In the genomic region with DNA sequence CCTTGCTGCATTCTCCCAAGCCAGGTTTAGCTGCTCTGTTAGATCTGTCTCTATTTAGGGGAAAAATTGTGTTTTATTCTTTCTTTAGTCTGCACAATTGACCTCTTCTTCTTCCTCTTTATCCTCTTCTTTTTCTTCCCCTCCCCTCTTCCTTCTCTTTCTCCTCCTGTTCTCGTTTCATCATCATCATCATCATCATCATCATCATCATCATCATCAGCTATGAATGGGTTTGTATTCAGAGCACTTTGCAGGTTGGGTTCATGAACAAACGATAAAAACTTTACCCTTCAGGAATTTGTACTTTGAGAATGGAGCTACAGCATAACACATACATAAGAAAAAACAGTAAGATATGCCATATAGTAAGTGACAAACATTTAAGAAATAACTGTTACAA, we compare ENCODE assay signal across 39 cellular contexts. TPM values are rescaled to one million over a fixed set of nuclear protein-coding genes. Genes with fewer than 3 reads are reported as not detected.
"Had no signal": no experiment of that assay in that cellular context is flagged by ENCODE, and none has a peak within 500 bp of the region (broad histone marks: within the 10 kb centered on the region; RNA-seq: fewer than 3 reads in every experiment).

No MANE protein-coding gene starts in this region.

- H3K9me3 Mint-ChIP-seq: activated naive CD4-positive, alpha-beta T cell treated with anti-CD3 and anti-CD28 coated beads for 36 hours; activated naive CD4-positive, alpha-beta T cell treated with anti-CD3 and anti-CD28 coated beads, Interleukin-2, amount 50 U/mL, for 24 hours; activated naive CD8-positive, alpha-beta T cell treated with anti-CD3 and anti-CD28 coated beads for 36 hours; activated naive CD8-positive, alpha-beta T cell treated with anti-CD3 and anti-CD28 coated beads, Interleukin-2, amount 50 U/mL, for 24 hours; activated T-cell treated with anti-CD3 and anti-CD28 coated beads, Interleukin-2, amount 50 U/mL, for 4 hours; activated T-helper 1 cell treated with anti-CD3 and anti-CD28 coated beads, Interleukin-12 subunit alpha, Interleukin-12 subunit beta, Interleukin-2, Interleukin-4 antibody, amounts not matched to agents 30 ng/mL and 10 ng/mL and 1 ng/mL, durations not matched to agents 14 hours and 24 hours and 36 hours; activated T-helper 2 cell treated with anti-CD3 and anti-CD28 coated beads, Interferon-gamma antibody, Interleukin-2, Interleukin-4, amounts not matched to agents 10 μg/mL and 5 μg/mL and 100 μg/mL, durations not matched to agents 14 hours and 24 hours and 36 hours had no signal

- DNase-seq: activated effector memory CD4-positive, alpha-beta T cell treated with anti-CD3 and anti-CD28 coated beads, Interleukin-2, amount 50 U/mL, for 16 hours; activated effector memory CD4-positive, alpha-beta T cell treated with Interleukin-2 at 50 U/mL for 16 hours; activated gamma-delta T cell; activated gamma-delta T cell treated with Interleukin-2 at 50 U/mL for 16 hours; activated naive CD4-positive, alpha-beta T cell; activated naive CD4-positive, alpha-beta T cell treated with anti-CD3 and anti-CD28 coated beads for 36 hours; activated naive CD4-positive, alpha-beta T cell treated with anti-CD3 and anti-CD28 coated beads, Interleukin-2, amount 10 ng/mL, durations not matched to agents 7 days and 5 days; activated naive CD4-positive, alpha-beta T cell treated with anti-CD3 and anti-CD28 coated beads, Interleukin-2, amount 50 U/mL, for 16 hours; activated naive CD4-positive, alpha-beta T cell treated with Interleukin-2 at 50 U/mL for 16 hours; activated naive CD8-positive, alpha-beta T cell treated with anti-CD3 and anti-CD28 coated beads for 36 hours; activated naive CD8-positive, alpha-beta T cell treated with anti-CD3 and anti-CD28 coated beads, Interleukin-2, amount 10 ng/mL, durations not matched to agents 7 days and 5 days; activated naive CD8-positive, alpha-beta T cell treated with anti-CD3 and anti-CD28 coated beads, Interleukin-2, amount 50 U/mL, for 24 hours; activated T-cell treated with anti-CD3 and anti-CD28 coated beads, Interleukin-2, amount 50 U/mL, for 1 hour; activated T-cell treated with anti-CD3 and anti-CD28 coated beads, Interleukin-2, amount 50 U/mL, for 24 hours; activated T-cell treated with anti-CD3 and anti-CD28 coated beads, Interleukin-2, amount 50 U/mL, for 4 hours; activated T-cell treated with anti-CD3 and anti-CD28 coated beads, Interleukin-2, amount 50 U/mL, for 48 hours; activated T-cell treated with anti-CD3 and anti-CD28 coated beads, Interleukin-2, amount 50 U/mL, for 72 hours; adrenal gland; amniotic stem cell; amygdala; anterior cingulate cortex; aorta; body of pancreas; brain microvascular endothelial cell; caudate nucleus; central memory CD4-positive, alpha-beta T cell; cerebellar nuclear complex had no signal

- H3K36me3 Mint-ChIP-seq: activated naive CD4-positive, alpha-beta T cell treated with anti-CD3 and anti-CD28 coated beads, Interleukin-2, amount 10 ng/mL, durations not matched to agents 7 days and 5 days; activated naive CD4-positive, alpha-beta T cell treated with anti-CD3 and anti-CD28 coated beads, Interleukin-2, amount 50 U/mL, for 24 hours; activated naive CD4-positive, alpha-beta T cell treated with anti-CD3 and anti-CD28 coated beads, Interleukin-2, amount 50 U/mL, for 72 hours; activated naive CD8-positive, alpha-beta T cell; activated naive CD8-positive, alpha-beta T cell treated with anti-CD3 and anti-CD28 coated beads for 36 hours; activated naive CD8-positive, alpha-beta T cell treated with anti-CD3 and anti-CD28 coated beads, Interleukin-2, amount 10 ng/mL, durations not matched to agents 7 days and 5 days had no signal

- H3K4me3 ChIP-seq: adrenal gland, ascending aorta, body of pancreas, breast epithelium, cardiac muscle cell had no signal

- H3K27me3 Mint-ChIP-seq: activated naive CD4-positive, alpha-beta T cell treated with anti-CD3 and anti-CD28 coated beads, Interleukin-2, amount 10 ng/mL, durations not matched to agents 7 days and 5 days; activated naive CD4-positive, alpha-beta T cell treated with anti-CD3 and anti-CD28 coated beads, Interleukin-2, amount 50 U/mL, for 24 hours; activated naive CD8-positive, alpha-beta T cell; activated naive CD8-positive, alpha-beta T cell treated with anti-CD3 and anti-CD28 coated beads for 36 hours; activated naive CD8-positive, alpha-beta T cell treated with anti-CD3 and anti-CD28 coated beads, Interleukin-2, amount 10 ng/mL, durations not matched to agents 7 days and 5 days; activated naive CD8-positive, alpha-beta T cell treated with anti-CD3 and anti-CD28 coated beads, Interleukin-2, amount 50 U/mL, for 24 hours; activated T-cell treated with anti-CD3 and anti-CD28 coated beads, Interleukin-2, amount 50 U/mL, for 24 hours; central memory CD8-positive, alpha-beta T cell had no signal

- H3K27ac Mint-ChIP-seq: activated naive CD4-positive, alpha-beta T cell treated with anti-CD3 and anti-CD28 coated beads for 36 hours; activated naive CD4-positive, alpha-beta T cell treated with anti-CD3 and anti-CD28 coated beads, Interleukin-2, amount 10 ng/mL, durations not matched to agents 7 days and 5 days; activated naive CD4-positive, alpha-beta T cell treated with anti-CD3 and anti-CD28 coated beads, Interleukin-2, amount 50 U/mL, for 24 hours; activated naive CD4-positive, alpha-beta T cell treated with anti-CD3 and anti-CD28 coated beads, Interleukin-2, amount 50 U/mL, for 72 hours; activated naive CD8-positive, alpha-beta T cell; activated naive CD8-positive, alpha-beta T cell treated with anti-CD3 and anti-CD28 coated beads for 36 hours; activated naive CD8-positive, alpha-beta T cell treated with anti-CD3 and anti-CD28 coated beads, Interleukin-2, amount 10 ng/mL, durations not matched to agents 7 days and 5 days; activated naive CD8-positive, alpha-beta T cell treated with anti-CD3 and anti-CD28 coated beads, Interleukin-2, amount 50 U/mL, for 24 hours; activated T-cell treated with anti-CD3 and anti-CD28 coated beads, Interleukin-2, amount 50 U/mL, for 24 hours; activated T-cell treated with anti-CD3 and anti-CD28 coated beads, Interleukin-2, amount 50 U/mL, for 72 hours; activated T-helper 1 cell treated with anti-CD3 and anti-CD28 coated beads, Interleukin-12 subunit alpha, Interleukin-12 subunit beta, Interleukin-2, Interleukin-4 antibody, amounts not matched to agents 30 ng/mL and 10 ng/mL and 1 ng/mL, durations not matched to agents 14 hours and 24 hours and 36 hours; activated T-helper 2 cell treated with anti-CD3 and anti-CD28 coated beads, Interferon-gamma antibody, Interleukin-2, Interleukin-4, amounts not matched to agents 10 μg/mL and 5 μg/mL and 100 μg/mL, durations not matched to agents 14 hours and 24 hours and 36 hours had no signal

- H3K4me1 ChIP-seq: adrenal gland, ascending aorta, body of pancreas, breast epithelium had no signal

- H3K36me3 ChIP-seq: adrenal gland, ascending aorta, brain microvascular endothelial cell, breast epithelium, cardiac muscle cell had no signal

- FAIRE-seq: astrocyte, bronchial epithelial cell had no signal

- H3K27ac ChIP-seq: adrenal gland, ascending aorta, body of pancreas, brain microvascular endothelial cell, breast epithelium, cardiac muscle cell had no signal

- H3K4me3 Mint-ChIP-seq: activated naive CD4-positive, alpha-beta T cell treated with anti-CD3 and anti-CD28 coated beads for 36 hours; activated naive CD4-positive, alpha-beta T cell treated with anti-CD3 and anti-CD28 coated beads, Interleukin-2, amount 10 ng/mL, durations not matched to agents 7 days and 5 days; activated naive CD4-positive, alpha-beta T cell treated with anti-CD3 and anti-CD28 coated beads, Interleukin-2, amount 50 U/mL, for 24 hours; activated naive CD8-positive, alpha-beta T cell; activated naive CD8-positive, alpha-beta T cell treated with anti-CD3 and anti-CD28 coated beads for 36 hours; activated naive CD8-positive, alpha-beta T cell treated with anti-CD3 and anti-CD28 coated beads, Interleukin-2, amount 10 ng/mL, durations not matched to agents 7 days and 5 days; activated naive CD8-positive, alpha-beta T cell treated with anti-CD3 and anti-CD28 coated beads, Interleukin-2, amount 50 U/mL, for 24 hours; activated T-cell treated with anti-CD3 and anti-CD28 coated beads, Interleukin-2, amount 50 U/mL, for 24 hours; activated T-cell treated with anti-CD3 and anti-CD28 coated beads, Interleukin-2, amount 50 U/mL, for 4 hours; activated T-cell treated with anti-CD3 and anti-CD28 coated beads, Interleukin-2, amount 50 U/mL, for 72 hours; activated T-helper 1 cell treated with anti-CD3 and anti-CD28 coated beads, Interleukin-12 subunit alpha, Interleukin-12 subunit beta, Interleukin-2, Interleukin-4 antibody, amounts not matched to agents 30 ng/mL and 10 ng/mL and 1 ng/mL, durations not matched to agents 14 hours and 24 hours and 36 hours; central memory CD8-positive, alpha-beta T cell had no signal

- H3K9me3 ChIP-seq: adrenal gland, ascending aorta, body of pancreas, breast epithelium had no signal

- ATAC-seq: activated naive CD4-positive, alpha-beta T cell treated with anti-CD3 and anti-CD28 coated beads, Interleukin-2, amount 50 U/mL, for 72 hours; activated naive CD8-positive, alpha-beta T cell treated with anti-CD3 and anti-CD28 coated beads, Interleukin-2, amount 50 U/mL, for 24 hours; activated T-cell treated with anti-CD3 and anti-CD28 coated beads, Interleukin-2, amount 50 U/mL, for 4 hours; activated T-cell treated with anti-CD3 and anti-CD28 coated beads, Interleukin-2, amount 50 U/mL, for 72 hours; body of pancreas had no signal

- H3K27me3 ChIP-seq: adrenal gland, ascending aorta, body of pancreas, brain microvascular endothelial cell, breast epithelium, cardiac muscle cell had no signal

- H3K4me1 Mint-ChIP-seq: activated naive CD4-positive, alpha-beta T cell treated with anti-CD3 and anti-CD28 coated beads, Interleukin-2, amount 10 ng/mL, durations not matched to agents 7 days and 5 days; activated naive CD4-positive, alpha-beta T cell treated with anti-CD3 and anti-CD28 coated beads, Interleukin-2, amount 50 U/mL, for 24 hours; activated naive CD8-positive, alpha-beta T cell treated with anti-CD3 and anti-CD28 coated beads for 36 hours; activated naive CD8-positive, alpha-beta T cell treated with anti-CD3 and anti-CD28 coated beads, Interleukin-2, amount 10 ng/mL, durations not matched to agents 7 days and 5 days; activated naive CD8-positive, alpha-beta T cell treated with anti-CD3 and anti-CD28 coated beads, Interleukin-2, amount 50 U/mL, for 24 hours; central memory CD8-positive, alpha-beta T cell had no signal

RNA-seq across cellular contexts. Expression of gene GPM6A, which starts 9.1 kb away (rescaled TPM):
- total RNA-seq: activated naive CD4-positive, alpha-beta T cell treated with anti-CD3 and anti-CD28 coated beads for 36 hours; activated naive CD4-positive, alpha-beta T cell treated with anti-CD3 and anti-CD28 coated beads, Interleukin-2, amount 50 U/mL, for 72 hours; activated naive CD8-positive, alpha-beta T cell treated with anti-CD3 and anti-CD28 coated beads for 36 hours; activated naive CD8-positive, alpha-beta T cell treated with anti-CD3 and anti-CD28 coated beads, Interleukin-2, amount 10 ng/mL, durations not matched to agents 7 days and 5 days; activated T-cell treated with anti-CD3 and anti-CD28 coated beads, Interleukin-2, amount 50 U/mL, for 4 hours; activated T-cell treated with anti-CD3 and anti-CD28 coated beads, Interleukin-2, amount 50 U/mL, for 72 hours; activated T-helper 1 cell treated with anti-CD3 and anti-CD28 coated beads, Interleukin-12 subunit alpha, Interleukin-12 subunit beta, Interleukin-2, Interleukin-4 antibody, amounts not matched to agents 30 ng/mL and 10 ng/mL and 1 ng/mL, durations not matched to agents 14 hours and 24 hours and 36 hours; activated T-helper 2 cell treated with anti-CD3 and anti-CD28 coated beads, Interferon-gamma antibody, Interleukin-2, Interleukin-4, amounts not matched to agents 10 μg/mL and 5 μg/mL and 100 μg/mL, durations not matched to agents 14 hours and 24 hours and 36 hours; bronchial epithelial cell; chondrocyte had no signal
- polyA plus RNA-seq: aorta had no signal
